8 cellular contexts compared by ENCODE assay signal in the genomic region with DNA sequence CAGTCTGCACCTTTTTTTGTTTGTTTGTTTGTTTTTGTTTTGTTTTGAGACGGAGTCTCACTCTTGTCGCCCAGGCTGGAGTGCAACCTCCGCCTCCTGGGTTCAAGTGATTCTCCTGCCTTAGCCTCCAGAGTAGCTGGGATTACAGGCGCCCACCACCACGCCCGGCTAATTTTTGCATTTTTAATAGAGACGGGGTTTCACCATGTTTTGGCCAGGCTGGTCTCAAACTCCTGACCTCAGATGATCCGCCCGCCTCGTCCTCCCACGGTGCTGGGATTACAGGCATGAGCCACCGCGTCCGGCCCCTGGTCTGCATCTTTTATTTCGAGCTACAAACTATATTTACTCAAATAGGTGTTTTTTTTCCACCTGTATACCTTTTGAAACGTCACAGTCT. TPM values are rescaled to one million over a fixed set of nuclear protein-coding genes. Genes with fewer than 3 reads are reported as not detected.
DNase-seq lines count a peak whose midpoint lies in the region; ATAC-seq and TF ChIP-seq lines count a peak whose summit lies in the region.
"Not testable (repeated sequence)": the region's sequence is repeated elsewhere in the genome, so short reads cannot be mapped to it uniquely, and the experiment has no call there.

No MANE protein-coding gene starts in this region.

- 1% methylated on average over 16 of the region's 16 CpGs for WGBS in testis, 2 donors

- not testable (repeated sequence) for TF ChIP-seq CTCF in CD14-positive monocyte (IDR thresholded peaks at IDR 0.05); epithelial cell of esophagus (IDR thresholded peaks at IDR 0.05; ENCODE audit: insufficient read depth, low read depth, low read length, missing control alignments); osteocyte (IDR thresholded peaks at IDR 0.05); testis (IDR thresholded peaks at IDR 0.05)

- POLR2A ChIA-PET in T-cell (lab: Charles Lee) = interaction anchor here (0.6 kb wide), 3 partner anchors 99 to 269 kb away, joined by 3 read pairs; no protein-coding TSS in a partner anchor
- POLR2A ChIA-PET in activated naive CD8-positive, alpha-beta T cell treated with anti-CD3 and anti-CD28 coated beads, Interleukin-2, amount 10 ng/mL, durations not matched to agents 7 days and 5 days (lab: Charles Lee) = interaction anchor here (0.6 to 1.5 kb wide), 8 partner anchors 10 to 327 kb away, joined by 3 to 5 read pairs (median 4); a partner anchor contains a TSS

- H3K4me1 Mint-ChIP-seq in CD14-positive monocyte = peaks cover 23% of the 10 kb centered on the region
- H3K4me1 Mint-ChIP-seq in T-cell = peaks cover 37 to 52% (median 47%) of the 10 kb centered on the region in 3 donors
- peaks cover 31% of the 10 kb centered on the region for H3K4me1 Mint-ChIP-seq in activated naive CD8-positive, alpha-beta T cell treated with anti-CD3 and anti-CD28 coated beads, Interleukin-2, amount 10 ng/mL, durations not matched to agents 7 days and 5 days
- H3K4me1 Mint-ChIP-seq in osteocyte (ENCODE audit: unreplicated experiment) = peaks cover 30% of the 10 kb centered on the region

- intact Hi-C loops in CD14-positive monocyte (cut with micrococcal nuclease); testis (cut with DNase I; ENCODE audit: low total_unique reads): not testable (repeated sequence)

- H3K36me3 Mint-ChIP-seq in CD14-positive monocyte = peaks cover 25 to 30% of the 10 kb centered on the region in 2 donors
- H3K36me3 Mint-ChIP-seq in T-cell; osteocyte (ENCODE audit: unreplicated experiment): not testable (repeated sequence)
- H3K36me3 Mint-ChIP-seq in activated naive CD8-positive, alpha-beta T cell treated with anti-CD3 and anti-CD28 coated beads, Interleukin-2, amount 10 ng/mL, durations not matched to agents 7 days and 5 days = peaks cover 11% of the 10 kb centered on the region

- TF ChIP-seq POLR2A in testis (IDR thresholded peaks at IDR 0.05) = not testable (repeated sequence)

- ATAC-seq in T-cell (replicated peaks in 1 of 4); activated naive CD8-positive, alpha-beta T cell treated with anti-CD3 and anti-CD28 coated beads, Interleukin-2, amount 10 ng/mL, durations not matched to agents 7 days and 5 days (ENCODE audit: low read depth): not testable (repeated sequence)

- H3K9me3 Mint-ChIP-seq in CD14-positive monocyte; T-cell; activated naive CD8-positive, alpha-beta T cell treated with anti-CD3 and anti-CD28 coated beads, Interleukin-2, amount 10 ng/mL, durations not matched to agents 7 days and 5 days; osteocyte (ENCODE audit: unreplicated experiment): not testable (repeated sequence)

- peak overlapping the region; percentile 96 to 97 for H3K4me3 Mint-ChIP-seq in CD14-positive monocyte
- peak overlapping the region; percentile 89 to 93 (median 91) for H3K4me3 Mint-ChIP-seq in T-cell
- H3K4me3 Mint-ChIP-seq in activated naive CD8-positive, alpha-beta T cell treated with anti-CD3 and anti-CD28 coated beads, Interleukin-2, amount 10 ng/mL, durations not matched to agents 7 days and 5 days = peak overlapping the region; percentile 93
- H3K4me3 Mint-ChIP-seq in osteocyte (ENCODE audit: unreplicated experiment) = peak overlapping the region; percentile 95

- peak overlapping the region; percentile 75 to 99 (median 97) for H3K27ac Mint-ChIP-seq in CD14-positive monocyte
- H3K27ac Mint-ChIP-seq in T-cell = peak overlapping the region; percentile 98 to 99
- H3K27ac Mint-ChIP-seq in activated naive CD8-positive, alpha-beta T cell treated with anti-CD3 and anti-CD28 coated beads, Interleukin-2, amount 10 ng/mL, durations not matched to agents 7 days and 5 days = peak overlapping the region; percentile 97
- peak overlapping the region; percentile 95 for H3K27ac Mint-ChIP-seq in osteocyte (ENCODE audit: unreplicated experiment)

- peak overlapping the region; percentile 88 for H3K4me3 ChIP-seq in HUES48 (ENCODE audit: low read depth, low read length)
- peak overlapping the region; percentile 96 for H3K4me3 ChIP-seq in epithelial cell of esophagus (ENCODE audit: low read length)
- peak overlapping the region; percentile 75 to 92 for H3K4me3 ChIP-seq in testis

- CTCF ChIA-PET in T-cell (lab: Charles Lee) = interaction anchor here (0.9 to 1.5 kb wide), 5 partner anchors 9 to 327 kb away, joined by 3 to 10 read pairs (median 4); a partner anchor contains a TSS

- not testable (repeated sequence) for H3K27me3 ChIP-seq in HUES48 (ENCODE audit: control insufficient read depth, insufficient read depth, low read length); testis

- H3K4me1 ChIP-seq in HUES48 (ENCODE audit: control insufficient read depth, insufficient read depth, low read length) = not testable (repeated sequence)
- peaks cover 16% of the 10 kb centered on the region for H3K4me1 ChIP-seq in testis

- H3K9me3 ChIP-seq in HUES48 (ENCODE audit: control insufficient read depth, insufficient read depth, low read length); testis: not testable (repeated sequence)

- not testable (repeated sequence) for DNase-seq in CD14-positive monocyte (ENCODE audit: low spot score); T-cell; epithelial cell of esophagus (ENCODE audit: low read depth); osteocyte (ENCODE audit: extremely low spot score, unreplicated experiment); testis
- DNase-seq in activated naive CD8-positive, alpha-beta T cell treated with anti-CD3 and anti-CD28 coated beads, Interleukin-2, amount 10 ng/mL, durations not matched to agents 7 days and 5 days = peak; percentile 32
- peak; percentile 5 for DNase-seq in left kidney (ENCODE audit: low read depth, low spot score)

- H3K9ac ChIP-seq in HUES48 (ENCODE audit: low read depth, low read length) = peak overlapping the region; percentile 97

- H3K36me3 ChIP-seq in HUES48 (ENCODE audit: control insufficient read depth, insufficient read depth, low read length) = peaks cover 38% of the 10 kb centered on the region
- H3K36me3 ChIP-seq in testis (ENCODE audit: low read depth, missing control alignments) = not testable (repeated sequence)

- not testable (repeated sequence) for H3K27me3 Mint-ChIP-seq in CD14-positive monocyte (ENCODE audit: low read depth in 3 of 3); T-cell; activated naive CD8-positive, alpha-beta T cell treated with anti-CD3 and anti-CD28 coated beads, Interleukin-2, amount 10 ng/mL, durations not matched to agents 7 days and 5 days; osteocyte (ENCODE audit: unreplicated experiment)

- H3K27ac ChIP-seq in HUES48 (ENCODE audit: low read depth, low read length) (peak overlapping the region; percentile 100), testis (peak overlapping the region; percentile 97 to 99)

RNA-seq across cellular contexts. Expression of a gene that starts 0.7 kb away (rescaled TPM):
- 10 to 100 TPM in 1 of 2 donors, 1 to 10 TPM in 1; 9.6 to 11.6 TPM for polyA plus RNA-seq in CD14-positive monocyte
- 10 to 100 TPM; 23.1 to 30.7 (median 29.7) TPM for total RNA-seq in T-cell
- 10 to 100 TPM; 25.8 to 28.2 TPM for total RNA-seq in activated naive CD8-positive, alpha-beta T cell treated with anti-CD3 and anti-CD28 coated beads, Interleukin-2, amount 10 ng/mL, durations not matched to agents 7 days and 5 days
- total RNA-seq in osteocyte = 30.1 and 30.6 TPM in 2 replicates
- total RNA-seq in testis = 10 to 100 TPM; 69.4 to 75.9 TPM
- polyA plus RNA-seq in testis (ENCODE audit: insufficient read depth, low read depth, low replicate concordance) = 88.2 TPM

RNA-seq across cellular contexts. Expression of a gene that starts 1.0 kb away (rescaled TPM):
- polyA plus RNA-seq in CD14-positive monocyte (10 to 100 TPM; 30.6 to 50.3 TPM), testis (ENCODE audit: insufficient read depth, low read depth, low replicate concordance) (59.2 TPM)
- total RNA-seq in T-cell (10 to 100 TPM in 4 of 5 donors, 1 to 10 TPM in 1; 9.5 to 23.8 (median 19.1) TPM), osteocyte (29.6 and 31.0 TPM in 2 replicates), testis (10 to 100 TPM; 24.6 to 32.0 TPM)
- total RNA-seq in activated naive CD8-positive, alpha-beta T cell treated with anti-CD3 and anti-CD28 coated beads, Interleukin-2, amount 10 ng/mL, durations not matched to agents 7 days and 5 days = 10 to 100 TPM; 24.7 to 33.3 TPM

RNA-seq across cellular contexts. Expression of a gene that starts 1.0 kb away (rescaled TPM):
- 100 to 1,000 TPM; 143 to 156 TPM for polyA plus RNA-seq in CD14-positive monocyte
- 10 to 100 TPM; 42.5 to 54.3 (median 50.0) TPM for total RNA-seq in T-cell
- total RNA-seq in activated naive CD8-positive, alpha-beta T cell treated with anti-CD3 and anti-CD28 coated beads, Interleukin-2, amount 10 ng/mL, durations not matched to agents 7 days and 5 days = 10 to 100 TPM; 47.3 to 52.9 TPM
- 66.9 and 69.3 TPM in 2 replicates for total RNA-seq in osteocyte
- 100 to 1,000 TPM; 121 to 182 TPM for total RNA-seq in testis
- 297 TPM for polyA plus RNA-seq in testis (ENCODE audit: insufficient read depth, low read depth, low replicate concordance)

RNA-seq across cellular contexts. Expression of a gene that starts 37.7 kb away (rescaled TPM):
- 1 to 10 TPM in 1 of 2 donors, under 1 TPM in 1; 0.98 to 1.6 TPM for polyA plus RNA-seq in CD14-positive monocyte
- total RNA-seq in T-cell = 1 to 10 TPM; 6.6 to 8.1 (median 7.1) TPM
- total RNA-seq in activated naive CD8-positive, alpha-beta T cell treated with anti-CD3 and anti-CD28 coated beads, Interleukin-2, amount 10 ng/mL, durations not matched to agents 7 days and 5 days = 10 to 100 TPM in 1 of 2 experiments, 1 to 10 TPM in 1; 8.3 to 12.0 TPM
- total RNA-seq in osteocyte = 2.4 and 2.6 TPM in 2 replicates
- 1 to 10 TPM; 5.9 to 8.2 TPM for total RNA-seq in testis
- 2.3 TPM for polyA plus RNA-seq in testis (ENCODE audit: insufficient read depth, low read depth, low replicate concordance)

RNA-seq across cellular contexts. Expression of a gene that starts 44.6 kb away (rescaled TPM):
- polyA plus RNA-seq in CD14-positive monocyte = under 1 TPM in 1 of 2 donors, not detected in 1; 0.15 TPM
- 1 to 10 TPM in 2 of 5 donors, under 1 TPM in 3; 0.43 to 1.2 (median 0.75) TPM for total RNA-seq in T-cell
- under 1 TPM; 0.42 to 0.43 TPM for total RNA-seq in activated naive CD8-positive, alpha-beta T cell treated with anti-CD3 and anti-CD28 coated beads, Interleukin-2, amount 10 ng/mL, durations not matched to agents 7 days and 5 days
- 0.38 and 0.71 TPM in 2 replicates for total RNA-seq in osteocyte
- total RNA-seq in testis = 1 to 10 TPM; 5.5 to 6.9 TPM
- polyA plus RNA-seq in testis (ENCODE audit: insufficient read depth, low read depth, low replicate concordance) = 5.9 TPM
